In genomic region chr1:35644204-35644603, GRCh38 we compare ENCODE assay signal across 20 cellular contexts. TPM values are rescaled to one million over a fixed set of nuclear protein-coding genes. Genes with fewer than 3 reads are reported as not detected.
DNase-seq lines count a peak whose midpoint lies in the region; ATAC-seq, FAIRE-seq and TF ChIP-seq lines count a peak whose summit lies in the region.
"Had no signal": no experiment of that assay in that cellular context is flagged by ENCODE, and none has a peak within 500 bp of the region (broad histone marks: within the 10 kb centered on the region; RNA-seq: fewer than 3 reads in every experiment).

No MANE protein-coding gene starts in this region.

- no peak overlapping the region for H3K27ac Mint-ChIP-seq in CD4-positive, CD25-positive, alpha-beta regulatory T cell
- H3K27ac Mint-ChIP-seq: T-helper 17 cell had no signal

- POLR2A ChIA-PET in K562 (lab: Yijun Ruan, JAX) = interaction anchor here (0.5 to 1.7 kb wide), 4 partner anchors 16 to 26 kb away, joined by 3 to 4 read pairs (median 3); no protein-coding TSS in a partner anchor

- H3K4me1 Mint-ChIP-seq in CD4-positive, CD25-positive, alpha-beta regulatory T cell = peaks cover 10 to 27% (median 18%) of the 10 kb centered on the region in 4 donors

- no peak overlapping the region for H3K4me3 ChIP-seq in CD4-positive, CD25-positive, alpha-beta regulatory T cell (ENCODE audit: low read depth, low read length)
- H3K4me3 ChIP-seq in K562 = no peak overlapping the region
- H3K4me3 ChIP-seq: BLaER1 treated with 17β-estradiol and CSF1 and Interleukin-3, amounts not matched to agents 10 nM and 100 nM; HAP-1 had no signal

- TF ChIP-seq RAD21 in K562 (CRISPR knock-in tag; conservative IDR thresholded peaks at IDR 0.05 in 1 of 2, IDR thresholded peaks at IDR 0.05 in 1 of 2) = no peak

- no peak overlapping the region for H3K4me2 ChIP-seq in K562 (ENCODE audit: insufficient read depth, low read length)
- H3K4me2 ChIP-seq: BLaER1 treated with 17β-estradiol and CSF1 and Interleukin-3, amounts not matched to agents 10 nM and 100 nM had no signal

- H3K36me3 Mint-ChIP-seq in CD4-positive, CD25-positive, alpha-beta regulatory T cell = peaks cover 6% of the 10 kb centered on the region

- no TSS peak for BruUV-seq in K562 (replicated peaks; lab: Mats Ljungman, UMichigan)

- in situ Hi-C loops in K562 (cut with MboI) = no loop called here

- TF ChIP-seq CTCF in K562 (IDR thresholded peaks at IDR 0.05 in 2 of 3, conservative IDR thresholded peaks at IDR 0.05 in 1 of 3; ENCODE audit: insufficient read depth in 2 of 3, low read depth in 1 of 3, low read length in 3 of 3) = no peak

- H2AFZ ChIP-seq in K562 (ENCODE audit: low read depth, low read length) = no peak overlapping the region

- no peaks in the 10 kb centered on the region for H4K20me1 ChIP-seq in K562 (replicated peaks; ENCODE audit: control insufficient read depth, insufficient read depth, low read length)

- no peak overlapping the region for H3K9ac ChIP-seq in K562 (ENCODE audit: insufficient read depth in 1 of 2, low read depth in 2 of 2, low read length in 2 of 2)
- H3K9ac ChIP-seq: BLaER1 treated with 17β-estradiol and CSF1 and Interleukin-3, amounts not matched to agents 10 nM and 100 nM had no signal

- no peak for TF ChIP-seq EP300 in K562 (IDR thresholded peaks at IDR 0.05; ENCODE audit: low read length)

- no peaks in the 10 kb centered on the region for H3K9me3 ChIP-seq in CD4-positive, CD25-positive, alpha-beta regulatory T cell (ENCODE audit: control insufficient read depth in 2 of 2, low read length in 2 of 2)
- H3K9me3 ChIP-seq in K562 (replicated peaks; ENCODE audit: control insufficient read depth, insufficient read depth, low read depth, low read length) = no peaks in the 10 kb centered on the region
- H3K9me3 ChIP-seq: BLaER1 treated with 17β-estradiol and CSF1 and Interleukin-3, amounts not matched to agents 10 nM and 100 nM; HAP-1 had no signal

- H3K27ac ChIP-seq in CD4-positive, CD25-positive, alpha-beta regulatory T cell (ENCODE audit: insufficient read depth, low read length, poor library complexity, severe bottlenecking) = no peak overlapping the region
- no peak overlapping the region for H3K27ac ChIP-seq in K562 (ENCODE audit: extremely low read depth, low read depth, low read length)
- H3K27ac ChIP-seq: BLaER1 treated with 17β-estradiol and CSF1 and Interleukin-3, amounts not matched to agents 10 nM and 100 nM had no signal

- peaks cover 25% of the 10 kb centered on the region for H3K79me2 ChIP-seq in K562 (ENCODE audit: control insufficient read depth, insufficient read depth, low read length)

- no peak for TF ChIP-seq POLR2A in K562 (conservative IDR thresholded peaks at IDR 0.05)

- no peaks in the 10 kb centered on the region for H3K36me3 ChIP-seq in CD4-positive, CD25-positive, alpha-beta regulatory T cell (ENCODE audit: control insufficient read depth, insufficient read depth, low read length)
- H3K36me3 ChIP-seq in K562 (ENCODE audit: control insufficient read depth, insufficient read depth, low read length) = no peaks in the 10 kb centered on the region
- H3K36me3 ChIP-seq: BLaER1 treated with 17β-estradiol and CSF1 and Interleukin-3, amounts not matched to agents 10 nM and 100 nM; HAP-1 had no signal

- ATAC-seq in CD4-positive, CD25-positive, alpha-beta regulatory T cell (ENCODE audit: low read depth in 2 of 2) = no peak
- ATAC-seq in K562 (no peak), GM19023 (IDR thresholded peaks at IDR 0.05; ENCODE audit: unreplicated experiment) (no peak)
- ATAC-seq: Panc1, T-helper 17 cell had no signal

- peaks cover 0 to 2% (median 0%) of the 10 kb centered on the region in 7 donors for H3K9me3 Mint-ChIP-seq in CD4-positive, CD25-positive, alpha-beta regulatory T cell

- peak overlapping the region; percentile 1 to 72 (median 14) for H3K4me3 Mint-ChIP-seq in CD4-positive, CD25-positive, alpha-beta regulatory T cell
- H3K4me3 Mint-ChIP-seq: T-helper 17 cell had no signal

- 3% methylated on average over 2 of the region's 2 CpGs for WGBS in K562 (ENCODE audit: insufficient coverage, low coverage, missing lambda C conversion rate)

- H3K9me1 ChIP-seq in K562 (ENCODE audit: control insufficient read depth, insufficient read depth, low read length) = no peaks in the 10 kb centered on the region

- H3K4me1 ChIP-seq in CD4-positive, CD25-positive, alpha-beta regulatory T cell (ENCODE audit: control insufficient read depth, insufficient read depth, low read length, poor library complexity, severe bottlenecking) = peaks cover 18% of the 10 kb centered on the region
- H3K4me1 ChIP-seq in K562 (replicated peaks in 1 of 2; ENCODE audit: control insufficient read depth in 2 of 2, insufficient read depth in 2 of 2, low read length in 2 of 2) = peaks cover 0 to 7% of the 10 kb centered on the region in 2 experiments; a peak in 1 of 5 replicates

- intact Hi-C loops in K562 (cut with micrococcal nuclease) = loop anchor here (5.0 kb wide), 1 partner anchor 73 kb away; the partner anchor contains the start of gene C1orf216

- peaks cover 47% of the 10 kb centered on the region for H3K27me3 Mint-ChIP-seq in CD4-positive, CD25-positive, alpha-beta regulatory T cell

- DNase-seq in NCI-H1417 (lab: John Stamatoyannopoulos, UW) = peak in 2 of 3 experiments; percentile 4 to 47
- no peak for DNase-seq in NCI-H1417 treated with DMSO at 0.1 percent for 48 hours (lab: John Stamatoyannopoulos, UW)
- DNase-seq in CD4-positive, CD25-positive, alpha-beta regulatory T cell = no peak
- DNase-seq in NCI-H774 (lab: John Stamatoyannopoulos, UW) = peak; percentile 22
- DNase-seq in K562 (ENCODE audit: extremely low read depth in 1 of 4, low spot score in 3 of 4) = no peak
- DNase-seq in hypothalamus (lab: John Stamatoyannopoulos, UW) = no peak
- DNase-seq in activated gamma-delta T cell treated with Interleukin-2 at 50 U/mL for 16 hours = no peak
- DNase-seq: DMS153, IMR-90, NCI-H1694, NCI-H2107, NCI-H226, NCI-H69, Right ventricle myocardium superior, T-helper 17 cell had no signal

- CTCF ChIA-PET in K562 (lab: Yijun Ruan, JAX; ENCODE audit: low intra/inter-chr PET ratio) = no interaction called here

- FAIRE-seq in K562 (lab: Jason Lieb, UNC) = no peak
- FAIRE-seq: A204.1 had no signal

- peaks cover 25% of the 10 kb centered on the region for H3K27me3 ChIP-seq in CD4-positive, CD25-positive, alpha-beta regulatory T cell (ENCODE audit: control insufficient read depth, insufficient read depth, low read length)
- H3K27me3 ChIP-seq in K562 (ENCODE audit: control insufficient read depth in 2 of 2, insufficient read depth in 2 of 2, low read length in 2 of 2) = peaks cover 4 to 6% of the 10 kb centered on the region in 2 experiments; a peak in 1 of 5 replicates

TF ChIP-seq in K562, 482 proteins besides CTCF, POLR2A, EP300 and RAD21 (continues in another document):
- TF ChIP-seq TCFL5 (CRISPR knock-in tag; conservative IDR thresholded peaks at IDR 0.05) (no peak), ZBTB5 (IDR thresholded peaks at IDR 0.05) (no peak), CXXC5 (CRISPR knock-in tag; IDR thresholded peaks at IDR 0.05) (no peak), ZNF639 (CRISPR knock-in tag; conservative IDR thresholded peaks at IDR 0.05 in 1 of 2, IDR thresholded peaks at IDR 0.05 in 1 of 2) (no peak)

RNA-seq across cellular contexts. Expression of gene PSMB2, which starts 2.9 kb away (rescaled TPM):
- total RNA-seq in CD4-positive, CD25-positive, alpha-beta regulatory T cell = 34.4 TPM
- polyA plus RNA-seq in CD4-positive, CD25-positive, alpha-beta regulatory T cell = 100 to 1,000 TPM in 1 of 4 donors, 10 to 100 TPM in 3; 69.6 to 101 (median 82.0) TPM
- 31.2 and 38.1 TPM in 2 replicates for total RNA-seq in K562 (2011; cell fraction: chromatin; rRNA removed; ENCODE audit: low replicate concordance)
- total RNA-seq in K562 (2011; cell fraction: nucleolus; rRNA removed) = 24.7 and 27.5 TPM in 2 replicates
- 46.6 and 87.8 TPM in 2 replicates for total RNA-seq in K562 (2011; cell fraction: nucleoplasm; rRNA removed)
- 71.7 and 103 TPM in 2 replicates for total RNA-seq in K562 (2014; rRNA removed)
- 144 and 145 TPM in 2 replicates for total RNA-seq in K562 (2014; rRNA removed; fragmentation: Illumina TruSeq; extraction: Trizol)
- total RNA-seq in K562 (2015; rRNA removed; fragmentation: Illumina TruSeq; extraction: Trizol) = 140 and 155 TPM in 2 replicates
- total RNA-seq in K562 (2021) = 231 and 235 TPM in 2 replicates
- polyA plus RNA-seq in K562 (2011; rRNA removed) = 165 and 171 TPM in 2 replicates
- 180 and 190 TPM in 2 replicates for polyA plus RNA-seq in K562 (2011; cell fraction: cytosol; rRNA removed)
- polyA plus RNA-seq in K562 (2011; cell fraction: nucleus; rRNA removed) = 68.1 and 83.6 TPM in 2 replicates
- polyA plus RNA-seq in K562 (2012) = 147 and 203 TPM in 2 replicates
- polyA plus RNA-seq in K562 (2014; fragmentation: Illumina TruSeq; extraction: Trizol) = 283 and 321 TPM in 2 replicates
- polyA plus RNA-seq in K562 (2014; fragmentation: Nextera tagmentation; extraction: Ambion mirVana) = 100 to 1,000 TPM; 499 to 543 TPM
- polyA plus RNA-seq in K562 (2014; rRNA removed) = 150 and 162 TPM in 2 replicates
- polyA minus RNA-seq in K562 (2011; rRNA and poly(A)+ RNA removed) = 117 and 126 TPM in 2 replicates
- polyA minus RNA-seq in K562 (2011; cell fraction: cytosol; rRNA and poly(A)+ RNA removed) = 108 and 118 TPM in 2 replicates
- 13.2 and 23.4 TPM in 2 replicates for polyA minus RNA-seq in K562 (2011; cell fraction: nucleus; rRNA and poly(A)+ RNA removed)

Comparison
In these comparisons a context has a peak if more than half of its experiments do, and no peak if none do; other contexts are left out.
1. DNase-seq: peak in NCI-H1417 (2 of 3) and NCI-H774 (single experiment); none in NCI-H1417 treated with DMSO at 0.1 percent for 48 hours (single experiment), CD4-positive, CD25-positive, alpha-beta regulatory T cell (0 of 3), K562 (0 of 4), hypothalamus (0 of 51) and activated gamma-delta T cell treated with Interleukin-2 at 50 U/mL for 16 hours (single experiment).